ENCODE assay signal across 20 cellular contexts in the genomic region with DNA sequence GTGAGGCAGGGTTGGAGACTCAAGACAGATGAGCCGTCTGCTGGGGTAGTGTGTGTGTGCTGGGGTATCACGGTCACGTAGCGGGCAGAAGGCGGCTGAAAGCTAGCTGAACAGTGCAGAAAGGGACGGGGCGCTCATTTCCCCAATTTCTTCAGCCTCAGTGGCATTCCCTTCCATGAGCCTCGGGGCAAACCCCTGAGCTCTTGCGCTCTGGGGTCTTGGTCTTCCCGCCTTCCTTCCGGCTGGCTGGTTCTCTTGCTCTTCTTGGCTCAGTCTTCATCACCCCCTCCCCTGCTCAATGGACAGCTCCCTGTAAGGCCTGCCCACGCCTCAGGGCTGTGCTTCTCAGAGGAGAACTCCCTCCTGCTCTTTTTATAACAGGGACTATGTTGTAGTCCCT. TPM values are rescaled to one million over a fixed set of nuclear protein-coding genes. Genes with fewer than 3 reads are reported as not detected.
DNase-seq lines count a peak whose midpoint lies in the region; ATAC-seq and TF ChIP-seq lines count a peak whose summit lies in the region.
"Had no signal": no experiment of that assay in that cellular context is flagged by ENCODE, and none has a peak within 500 bp of the region (broad histone marks: within the 10 kb centered on the region; RNA-seq: fewer than 3 reads in every experiment).

No MANE protein-coding gene starts in this region.

- no peaks in the 10 kb centered on the region for H4K20me1 ChIP-seq in GM23338 (replicated peaks; ENCODE audit: insufficient read depth)

- no peak for DNase-seq in GM23338 (ENCODE audit: low spot score)
- no peak for DNase-seq in esophagus squamous epithelium (lab: John Stamatoyannopoulos, UW)
- peak; percentile 76 for DNase-seq in posterior vena cava (ENCODE audit: low spot score)
- no peak for DNase-seq in NOMO-1 treated with dmso at 0.1 percent for 144 hours (lab: John Stamatoyannopoulos, UW; ENCODE audit: unreplicated experiment)
- DNase-seq: BE2C, MG63, NCI-H1417, NCI-H1694 treated with DMSO at 0.1 percent for 48 hours, NCI-H2081 treated with DMSO at 0.1 percent for 48 hours, NCI-H2171 treated with DMSO at 0.1 percent for 48 hours, NCI-H526, PC-3, SHP77 treated with DMSO at 0.1 percent for 48 hours had no signal

- no peaks in the 10 kb centered on the region for H3K27me3 ChIP-seq in GM23338 (ENCODE audit: insufficient read depth)
- peaks cover 0 to 24% (median 0%) of the 10 kb centered on the region in 4 donors for H3K27me3 ChIP-seq in esophagus squamous epithelium
- H3K27me3 ChIP-seq: BE2C, MG63 had no signal

- H3K4me3 Mint-ChIP-seq in GM23338 = no peak overlapping the region; the same call in 2 of the 3 replicates

- TF ChIP-seq CTCF in GM23338 (conservative IDR thresholded peaks at IDR 0.05; ENCODE audit: low read depth in 2 of 2) (no peak), esophagus squamous epithelium (IDR thresholded peaks at IDR 0.05) (no peak)

- no peak overlapping the region for H3K4me2 ChIP-seq in GM23338
- H3K4me2 ChIP-seq: A549 had no signal

- H3K27ac ChIP-seq in GM23338 (ENCODE audit: low read depth) (no peak overlapping the region), esophagus squamous epithelium (peak overlapping the region in 3 of 4 donors; percentile 50 to 73 (median 67))
- H3K27ac ChIP-seq: A549, RWPE1, SK-N-MC had no signal

- peaks cover 7% of the 10 kb centered on the region; the same call in 1 of the 2 replicates for H3K4me1 ChIP-seq in GM23338 (ENCODE audit: insufficient read depth)
- H3K4me1 ChIP-seq in esophagus squamous epithelium = no peaks in the 10 kb centered on the region
- H3K4me1 ChIP-seq: A549, BE2C, HAP-1 had no signal

- no peak for TF ChIP-seq EP300 in Ishikawa (IDR thresholded peaks at IDR 0.05; ENCODE audit: borderline replicate concordance)

- 81 to 96% methylated on average over 12 of the region's 12 CpGs for WGBS in esophagus squamous epithelium, 2 donors

- H3K36me3 Mint-ChIP-seq in GM23338 (ENCODE audit: low read depth) = peaks cover 2% of the 10 kb centered on the region; the same call in 1 of the 3 replicates

- TF ChIP-seq POLR2A in esophagus squamous epithelium (IDR thresholded peaks at IDR 0.05) = no peak

- no peaks in the 10 kb centered on the region for H3K36me3 ChIP-seq in GM23338 (ENCODE audit: insufficient read depth)
- H3K36me3 ChIP-seq in esophagus squamous epithelium = no peaks in the 10 kb centered on the region
- H3K36me3 ChIP-seq: HAP-1, MG63 had no signal

- H2AFZ ChIP-seq in GM23338 = no peak overlapping the region

- intact Hi-C loops in esophagus squamous epithelium (cut with DNase I) = no loop called here
- intact Hi-C loops in posterior vena cava (cut with DNase I) = no loop called here

- no peak for TF ChIP-seq RAD21 in Ishikawa (IDR thresholded peaks at IDR 0.05; ENCODE audit: low read depth)

- peak overlapping the region; percentile 52; the same call in 1 of the 2 replicates for H3K27ac Mint-ChIP-seq in GM23338

- H3K4me3 ChIP-seq in GM23338 (no peak overlapping the region), esophagus squamous epithelium (no peak overlapping the region)
- H3K4me3 ChIP-seq: A549, HAP-1, MG63, SK-N-MC had no signal

- H3K79me2 ChIP-seq in GM23338 (replicated peaks; ENCODE audit: insufficient read depth) = 0 out of 2 replicates have a peak, but pooled peaks cover 6% of the 10 kb centered on the region

- H3K27me3 Mint-ChIP-seq in GM23338 (ENCODE audit: insufficient read depth, low read depth, poor library complexity) = peaks cover 4% of the 10 kb centered on the region

- H3K9me3 ChIP-seq in esophagus squamous epithelium = no peaks in the 10 kb centered on the region
- H3K9me3 ChIP-seq: A549, BE2C, HAP-1, MG63 had no signal

- peaks cover 14% of the 10 kb centered on the region for H3K4me1 Mint-ChIP-seq in GM23338

- ATAC-seq in GM23338 (peak; percentile 47), HG03354 (IDR thresholded peaks at IDR 0.05; ENCODE audit: poor library complexity, severe bottlenecking, unreplicated experiment) (no peak), HG02759 (IDR thresholded peaks at IDR 0.05; ENCODE audit: unreplicated experiment) (no peak)
- ATAC-seq: A549, PC-3 had no signal

- H3F3A ChIP-seq in GM23338 (replicated peaks; ENCODE audit: low read depth) = peaks cover 4% of the 10 kb centered on the region; the same call in 1 of the 2 replicates

- H3K9me3 Mint-ChIP-seq in GM23338 = no peaks in the 10 kb centered on the region; the same call in 2 of the 3 replicates

- no peaks in the 10 kb centered on the region for H3K9me2 ChIP-seq in GM23338 (ENCODE audit: insufficient read depth)

TF ChIP-seq in GM23338, 12 proteins besides CTCF, POLR2A, EP300 and RAD21 (continues in another document):
- no peak for TF ChIP-seq EZH2phosphoT487 (IDR thresholded peaks at IDR 0.05; ENCODE audit: unreplicated experiment)
- TF ChIP-seq POLR2AphosphoS5 (IDR thresholded peaks at IDR 0.05; ENCODE audit: low read depth) = no peak
- TF ChIP-seq, protein P1, sequence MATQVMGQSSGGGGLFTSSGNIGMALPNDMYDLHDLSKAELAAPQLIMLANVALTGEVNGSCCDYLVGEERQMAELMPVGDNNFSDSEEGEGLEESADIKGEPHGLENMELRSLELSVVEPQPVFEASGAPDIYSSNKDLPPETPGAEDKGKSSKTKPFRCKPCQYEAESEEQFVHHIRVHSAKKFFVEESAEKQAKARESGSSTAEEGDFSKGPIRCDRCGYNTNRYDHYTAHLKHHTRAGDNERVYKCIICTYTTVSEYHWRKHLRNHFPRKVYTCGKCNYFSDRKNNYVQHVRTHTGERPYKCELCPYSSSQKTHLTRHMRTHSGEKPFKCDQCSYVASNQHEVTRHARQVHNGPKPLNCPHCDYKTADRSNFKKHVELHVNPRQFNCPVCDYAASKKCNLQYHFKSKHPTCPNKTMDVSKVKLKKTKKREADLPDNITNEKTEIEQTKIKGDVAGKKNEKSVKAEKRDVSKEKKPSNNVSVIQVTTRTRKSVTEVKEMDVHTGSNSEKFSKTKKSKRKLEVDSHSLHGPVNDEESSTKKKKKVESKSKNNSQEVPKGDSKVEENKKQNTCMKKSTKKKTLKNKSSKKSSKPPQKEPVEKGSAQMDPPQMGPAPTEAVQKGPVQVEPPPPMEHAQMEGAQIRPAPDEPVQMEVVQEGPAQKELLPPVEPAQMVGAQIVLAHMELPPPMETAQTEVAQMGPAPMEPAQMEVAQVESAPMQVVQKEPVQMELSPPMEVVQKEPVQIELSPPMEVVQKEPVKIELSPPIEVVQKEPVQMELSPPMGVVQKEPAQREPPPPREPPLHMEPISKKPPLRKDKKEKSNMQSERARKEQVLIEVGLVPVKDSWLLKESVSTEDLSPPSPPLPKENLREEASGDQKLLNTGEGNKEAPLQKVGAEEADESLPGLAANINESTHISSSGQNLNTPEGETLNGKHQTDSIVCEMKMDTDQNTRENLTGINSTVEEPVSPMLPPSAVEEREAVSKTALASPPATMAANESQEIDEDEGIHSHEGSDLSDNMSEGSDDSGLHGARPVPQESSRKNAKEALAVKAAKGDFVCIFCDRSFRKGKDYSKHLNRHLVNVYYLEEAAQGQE (IDR thresholded peaks at IDR 0.05; ENCODE audit: unreplicated experiment) = peak; percentile 49
- no peak for TF ChIP-seq CREB1 (CRISPR knock-in tag; IDR thresholded peaks at IDR 0.05; ENCODE audit: low read depth)
- no peak for TF ChIP-seq EZH2 (IDR thresholded peaks at IDR 0.05; ENCODE audit: low read depth, unreplicated experiment)

TF ChIP-seq in Ishikawa, 13 proteins besides CTCF, POLR2A, EP300 and RAD21:
- TF ChIP-seq, protein P1 (IDR thresholded peaks at IDR 0.05; ENCODE audit: low read depth) = peak; percentile 23; the same call in 1 of the 2 replicates
- no peak for TF ChIP-seq TEAD4 (IDR thresholded peaks at IDR 0.05)

RNA-seq across cellular contexts. Expression of a gene that starts 15.5 kb away (rescaled TPM):
- 25.2 and 28.2 TPM in 2 replicates for total RNA-seq in GM23338 (2014; rRNA removed; shearing (Covaris generic))
- 11.9 and 12.3 TPM in 2 replicates for polyA plus RNA-seq in GM23338 (2016; fragmentation: Nextera tagmentation; extraction: Ambion mirVana)
- total RNA-seq in esophagus squamous epithelium = 10 to 100 TPM; 10.5 to 22.1 (median 16.8) TPM
- total RNA-seq in posterior vena cava = 10 to 100 TPM; 24.1 to 30.4 TPM
